Comparison of ENCODE assay signal across 22 cellular contexts in genomic region chr6:26754212-26754611, GRCh38.
DNase-seq lines count a peak whose midpoint lies in the region; ATAC-seq lines count a peak whose summit lies in the region.
"Had no signal": no experiment of that assay in that cellular context is flagged by ENCODE, and none has a peak within 500 bp of the region (broad histone marks: within the 10 kb centered on the region; RNA-seq: fewer than 3 reads in every experiment).

No MANE protein-coding gene starts in this region.

- no peaks in the 10 kb centered on the region for H3K9me3 ChIP-seq in iPS DF 6.9 (ENCODE audit: control insufficient read depth, insufficient read depth, low read length)
- H3K9me3 ChIP-seq: thyroid gland had no signal

- peaks cover 10% of the 10 kb centered on the region for H3K27me3 ChIP-seq in iPS DF 6.9 (ENCODE audit: control insufficient read depth, insufficient read depth, low read length)
- H3K27me3 ChIP-seq: thyroid gland had no signal

- intact Hi-C loops in activated naive CD4-positive, alpha-beta T cell treated with anti-CD3 and anti-CD28 coated beads for 36 hours (cut with micrococcal nuclease), result no loop called here

- no peaks in the 10 kb centered on the region for H3K36me3 Mint-ChIP-seq in activated naive CD4-positive, alpha-beta T cell treated with anti-CD3 and anti-CD28 coated beads, Interleukin-2, amount 10 ng/mL, durations not matched to agents 7 days and 5 days
- peaks cover 8% of the 10 kb centered on the region for H3K36me3 Mint-ChIP-seq in activated naive CD4-positive, alpha-beta T cell treated with anti-CD3 and anti-CD28 coated beads for 36 hours (ENCODE audit: low read depth)
- H3K36me3 Mint-ChIP-seq in IgD-negative memory B cell, result no peaks in the 10 kb centered on the region
- H3K36me3 Mint-ChIP-seq: stimulated activated memory B cell treated with anti-CD40 and anti-IgM and Interleukin-4, amounts not matched to agents 10 μg/mL and 1 μg/mL and 100 μg/mL, for 72 hours had no signal

- CTCF ChIA-PET in activated naive CD4-positive, alpha-beta T cell treated with anti-CD3 and anti-CD28 coated beads, Interleukin-2, amount 10 ng/mL, durations not matched to agents 7 days and 5 days (lab: Charles Lee), result no interaction called here
- CTCF ChIA-PET in activated naive CD4-positive, alpha-beta T cell treated with anti-CD3 and anti-CD28 coated beads for 36 hours (lab: Charles Lee), result no interaction called here

- peak overlapping the region; percentile 12 for H3K4me3 Mint-ChIP-seq in activated naive CD4-positive, alpha-beta T cell treated with anti-CD3 and anti-CD28 coated beads, Interleukin-2, amount 10 ng/mL, durations not matched to agents 7 days and 5 days
- no peak overlapping the region for H3K4me3 Mint-ChIP-seq in activated naive CD4-positive, alpha-beta T cell treated with anti-CD3 and anti-CD28 coated beads for 36 hours
- H3K4me3 Mint-ChIP-seq in IgD-negative memory B cell, result peak overlapping the region in 1 of 4 donors; percentile 36
- H3K4me3 Mint-ChIP-seq: stimulated activated memory B cell treated with anti-CD40 and anti-IgM and Interleukin-4, amounts not matched to agents 10 μg/mL and 1 μg/mL and 100 μg/mL, for 72 hours had no signal

- WGBS in iPS DF 6.9 (ENCODE audit: insufficient coverage, insufficient read length), result no CpG with 5 or more reads among the region's 15 CpGs

- H3K4me1 ChIP-seq in iPS DF 6.9 (ENCODE audit: control insufficient read depth, insufficient read depth, low read length), result no peaks in the 10 kb centered on the region
- H3K4me1 ChIP-seq: foreskin keratinocyte, thyroid gland had no signal

- no peaks in the 10 kb centered on the region for H3K4me1 Mint-ChIP-seq in activated naive CD4-positive, alpha-beta T cell treated with anti-CD3 and anti-CD28 coated beads, Interleukin-2, amount 10 ng/mL, durations not matched to agents 7 days and 5 days
- no peaks in the 10 kb centered on the region for H3K4me1 Mint-ChIP-seq in activated naive CD4-positive, alpha-beta T cell treated with anti-CD3 and anti-CD28 coated beads for 36 hours (ENCODE audit: low read depth)
- no peaks in the 10 kb centered on the region for H3K4me1 Mint-ChIP-seq in IgD-negative memory B cell
- H3K4me1 Mint-ChIP-seq: stimulated activated memory B cell treated with anti-CD40 and anti-IgM and Interleukin-4, amounts not matched to agents 10 μg/mL and 1 μg/mL and 100 μg/mL, for 72 hours had no signal

- H3K27ac ChIP-seq in iPS DF 6.9 (ENCODE audit: low read length), result no peak overlapping the region
- H3K27ac ChIP-seq: foreskin keratinocyte, thyroid gland had no signal

- no peaks in the 10 kb centered on the region for H3K36me3 ChIP-seq in iPS DF 6.9 (ENCODE audit: control insufficient read depth, insufficient read depth, low read length)
- H3K36me3 ChIP-seq: thyroid gland had no signal

- DNase-seq in activated naive CD4-positive, alpha-beta T cell treated with anti-CD3 and anti-CD28 coated beads, Interleukin-2, amount 10 ng/mL, durations not matched to agents 7 days and 5 days, result no peak
- no peak for DNase-seq in activated naive CD4-positive, alpha-beta T cell treated with anti-CD3 and anti-CD28 coated beads for 36 hours
- DNase-seq in iPS DF 6.9 (ENCODE audit: low read depth, low spot score) (no peak), retina (peak; percentile 53), NCI-H345 treated with DMSO at 0.1 percent for 48 hours (lab: John Stamatoyannopoulos, UW; ENCODE audit: unreplicated experiment) (no peak)
- DNase-seq: activated CD4-positive, CD25-positive, alpha-beta regulatory T cell; activated effector memory CD4-positive, alpha-beta T cell treated with Interleukin-2 at 50 U/mL for 16 hours; amygdala; caudate nucleus; DMS153; foreskin keratinocyte; GF-D8; hypothalamus; NCI-H1105 treated with DMSO at 0.1 percent for 48 hours; NCI-H524 treated with DMSO at 0.1 percent for 48 hours; T1000; thyroid gland had no signal

- H3K4me3 ChIP-seq in iPS DF 6.9 (ENCODE audit: low read length), result peak overlapping the region; percentile 88; the same call in 1 of the 2 replicates
- H3K4me3 ChIP-seq: thyroid gland had no signal

- ATAC-seq in GM21737 (IDR thresholded peaks at IDR 0.05; ENCODE audit: unreplicated experiment), result no peak
- ATAC-seq in HG03025 (IDR thresholded peaks at IDR 0.05; ENCODE audit: low FRiP score, unreplicated experiment), result no peak
- ATAC-seq: foreskin keratinocyte; naive thymus-derived CD8-positive, alpha-beta T cell; stimulated activated memory B cell treated with anti-CD40 and anti-IgM and Interleukin-4, amounts not matched to agents 10 μg/mL and 1 μg/mL and 100 μg/mL, for 72 hours had no signal

- H3K27ac Mint-ChIP-seq in activated naive CD4-positive, alpha-beta T cell treated with anti-CD3 and anti-CD28 coated beads, Interleukin-2, amount 10 ng/mL, durations not matched to agents 7 days and 5 days, result no peak overlapping the region
- H3K27ac Mint-ChIP-seq in activated naive CD4-positive, alpha-beta T cell treated with anti-CD3 and anti-CD28 coated beads for 36 hours, result no peak overlapping the region
- peak overlapping the region; percentile 46 to 84 (median 83) for H3K27ac Mint-ChIP-seq in IgD-negative memory B cell
- H3K27ac Mint-ChIP-seq: stimulated activated memory B cell treated with anti-CD40 and anti-IgM and Interleukin-4, amounts not matched to agents 10 μg/mL and 1 μg/mL and 100 μg/mL, for 72 hours had no signal

- peaks cover 38% of the 10 kb centered on the region for H3K27me3 Mint-ChIP-seq in activated naive CD4-positive, alpha-beta T cell treated with anti-CD3 and anti-CD28 coated beads, Interleukin-2, amount 10 ng/mL, durations not matched to agents 7 days and 5 days
- peaks cover 32% of the 10 kb centered on the region for H3K27me3 Mint-ChIP-seq in activated naive CD4-positive, alpha-beta T cell treated with anti-CD3 and anti-CD28 coated beads for 36 hours (ENCODE audit: low read depth)
- peaks cover 15% of the 10 kb centered on the region for H3K27me3 Mint-ChIP-seq in IgD-negative memory B cell

- no peaks in the 10 kb centered on the region for H3K9me3 Mint-ChIP-seq in activated naive CD4-positive, alpha-beta T cell treated with anti-CD3 and anti-CD28 coated beads, Interleukin-2, amount 10 ng/mL, durations not matched to agents 7 days and 5 days
- H3K9me3 Mint-ChIP-seq in activated naive CD4-positive, alpha-beta T cell treated with anti-CD3 and anti-CD28 coated beads for 36 hours, result no peaks in the 10 kb centered on the region
- peaks cover 0 to 11% (median 0%) of the 10 kb centered on the region in 3 donors for H3K9me3 Mint-ChIP-seq in IgD-negative memory B cell

Comparison
In these comparisons a context has a peak if more than half of its experiments do, and no peak if none do; other contexts are left out.
1. H3K27ac Mint-ChIP-seq: peak in IgD-negative memory B cell (3 of 3); none in activated naive CD4-positive, alpha-beta T cell treated with anti-CD3 and anti-CD28 coated beads, Interleukin-2, amount 10 ng/mL, durations not matched to agents 7 days and 5 days (single experiment) and activated naive CD4-positive, alpha-beta T cell treated with anti-CD3 and anti-CD28 coated beads for 36 hours (single experiment).